ENCODE assay signal across 23 cellular contexts in genomic region chr1:48873944-48874343, GRCh38.
A peak's percentile ranks its signal among the peaks of the same experiment; 100 is the strongest.
DNase-seq lines count a peak whose midpoint lies in the region; ATAC-seq and TF ChIP-seq lines count a peak whose summit lies in the region.
"Had no signal": no experiment of that assay in that cellular context is flagged by ENCODE, and none has a peak within 500 bp of the region (broad histone marks: within the 10 kb centered on the region; RNA-seq: fewer than 3 reads in every experiment).

No MANE protein-coding gene starts in this region.

- H3K4me3 ChIP-seq in right lobe of liver, result no peak overlapping the region
- H3K4me3 ChIP-seq: body of pancreas, pancreas, Peyer's patch, right atrium auricular region, SJCRH30, suprapubic skin had no signal

- peak overlapping the region in 1 of 3 experiments; percentile 28; a peak in 2 of 7 replicates for H3K27ac Mint-ChIP-seq in H9
- H3K27ac Mint-ChIP-seq: activated naive CD8-positive, alpha-beta T cell treated with anti-CD3 and anti-CD28 coated beads, Interleukin-2, amount 10 ng/mL, durations not matched to agents 7 days and 5 days; CD4-positive, alpha-beta T cell; natural killer cell treated with Interleukin-12 subunit alpha and Interleukin-12 subunit beta and Interleukin-15 and Interleukin-18, amount 100 ng/mL, for 72 hours had no signal

- no peak overlapping the region for H3K56ac ChIP-seq in H9 (ENCODE audit: insufficient read length, low read depth, low read length)

- peaks cover 44 to 45% of the 10 kb centered on the region in 2 experiments for H3K4me1 Mint-ChIP-seq in H9
- H3K4me1 Mint-ChIP-seq: activated naive CD8-positive, alpha-beta T cell treated with anti-CD3 and anti-CD28 coated beads, Interleukin-2, amount 10 ng/mL, durations not matched to agents 7 days and 5 days had no signal

- no peak for ATAC-seq in right lobe of liver
- ATAC-seq: body of pancreas; natural killer cell treated with Interleukin-12 subunit alpha and Interleukin-12 subunit beta and Interleukin-15 and Interleukin-18, amount 100 ng/mL, for 72 hours; pancreas had no signal

- H2AFZ ChIP-seq in H9 (ENCODE audit: low read length), result no peak overlapping the region

- H3K18ac ChIP-seq in H9 (ENCODE audit: insufficient read length, low read depth, low read length), result no peak overlapping the region

- no peak for TF ChIP-seq POLR2A in right lobe of liver (IDR thresholded peaks at IDR 0.05)

- H2BK20ac ChIP-seq in H9 (ENCODE audit: low read depth, low read length, poor library complexity, severe bottlenecking), result no peak overlapping the region

- no peak for TF ChIP-seq CTCF in H9 (conservative IDR thresholded peaks at IDR 0.05)
- no peak for TF ChIP-seq CTCF in right lobe of liver (IDR thresholded peaks at IDR 0.05)

- no peak overlapping the region for H3T11ph ChIP-seq in H9 (ENCODE audit: low read length)

- WGBS in H9 (ENCODE audit: extremely low coverage, insufficient read length, low lambda C conversion rate), result no CpG with 5 or more reads among the region's 4 CpGs
- 75% methylated on average over 2 of the region's 4 CpGs for WGBS in right lobe of liver (ENCODE audit: insufficient coverage, low coverage, low lambda C conversion rate, missing lambda C conversion rate)

- H3K14ac ChIP-seq in H9 (ENCODE audit: insufficient read depth, low read length), result no peak overlapping the region

- H2BK15ac ChIP-seq in H9 (ENCODE audit: low read depth, low read length), result no peak overlapping the region

- H3K36me3 ChIP-seq in right lobe of liver, result no peaks in the 10 kb centered on the region
- H3K36me3 ChIP-seq: pancreas, Peyer's patch, right atrium auricular region, SJCRH30, suprapubic skin had no signal

- DNase-seq in H9, result peak; percentile 56
- peak; percentile 30 for DNase-seq in amniotic stem cell (lab: John Stamatoyannopoulos, UW)
- DNase-seq in inferior parietal cortex (ENCODE audit: extremely low spot score), result peak; percentile 49
- DNase-seq in right lobe of liver, result no peak
- no peak for DNase-seq in kidney glomerular epithelial cell (lab: John Stamatoyannopoulos, UW)
- no peak for DNase-seq in EL
- DNase-seq: activated effector memory CD4-positive, alpha-beta T cell treated with Interleukin-2 at 50 U/mL for 16 hours; activated naive CD8-positive, alpha-beta T cell treated with anti-CD3 and anti-CD28 coated beads, Interleukin-2, amount 10 ng/mL, durations not matched to agents 7 days and 5 days; activated T-cell treated with anti-CD3 and anti-CD28 coated beads for 4 hours; body of pancreas; CD4-positive, alpha-beta T cell; GOT3; NCI-H1105; NCI-H1930; NCI-H526; pancreas; Peyer's patch; SJCRH30; stimulated activated CD4-positive, alpha-beta T cell treated with anti-CD3 and anti-CD28 coated beads, Interleukin-4, amount 100 ng/mL, for 1 hour had no signal

- no peak overlapping the region for H4K5ac ChIP-seq in H9 (ENCODE audit: insufficient read length, low read depth, low read length)

- H3K4me3 Mint-ChIP-seq in H9, result no peak overlapping the region; a peak in 1 of 5 replicates
- H3K4me3 Mint-ChIP-seq: activated naive CD8-positive, alpha-beta T cell treated with anti-CD3 and anti-CD28 coated beads, Interleukin-2, amount 10 ng/mL, durations not matched to agents 7 days and 5 days; CD4-positive, alpha-beta T cell; natural killer cell treated with Interleukin-12 subunit alpha and Interleukin-12 subunit beta and Interleukin-15 and Interleukin-18, amount 100 ng/mL, for 72 hours had no signal

- H4K8ac ChIP-seq in H9 (replicated peaks; ENCODE audit: insufficient read length, low read depth, low read length), result no peak overlapping the region

- H4K91ac ChIP-seq in H9 (ENCODE audit: insufficient read length, low read depth, low read length), result no peak overlapping the region

- H3K9me3 Mint-ChIP-seq in H9, result no peaks in the 10 kb centered on the region
- H3K9me3 Mint-ChIP-seq: activated naive CD8-positive, alpha-beta T cell treated with anti-CD3 and anti-CD28 coated beads, Interleukin-2, amount 10 ng/mL, durations not matched to agents 7 days and 5 days; CD4-positive, alpha-beta T cell; natural killer cell treated with Interleukin-12 subunit alpha and Interleukin-12 subunit beta and Interleukin-15 and Interleukin-18, amount 100 ng/mL, for 72 hours had no signal

- no peaks in the 10 kb centered on the region for H3K23me2 ChIP-seq in H9 (ENCODE audit: insufficient read length, low read depth, low read length, poor library complexity, severe bottlenecking)

- H3K27me3 ChIP-seq in H9 (ENCODE audit: insufficient read depth, low read length) (no peaks in the 10 kb centered on the region), right lobe of liver (no peaks in the 10 kb centered on the region)
- H3K27me3 ChIP-seq: body of pancreas, pancreas, Peyer's patch, right atrium auricular region, SJCRH30, suprapubic skin had no signal

- H4K20me1 ChIP-seq in H9 (ENCODE audit: control insufficient read depth, insufficient read depth, insufficient read length), result no peaks in the 10 kb centered on the region

- H3K27me3 Mint-ChIP-seq in H9 (ENCODE audit: low read depth), result no peaks in the 10 kb centered on the region; the same call in 1 of the 2 replicates

- H3K4me2 ChIP-seq in H9 (ENCODE audit: insufficient read depth, insufficient read length, low read length), result no peak overlapping the region

- H3K4me1 ChIP-seq in H9 (ENCODE audit: insufficient read depth, low read length) (peaks cover 5% of the 10 kb centered on the region; the same call in 1 of the 2 replicates), right lobe of liver (no peaks in the 10 kb centered on the region)
- H3K4me1 ChIP-seq: body of pancreas, pancreas, Peyer's patch, right atrium auricular region, SJCRH30 had no signal

- intact Hi-C loops in right lobe of liver (cut with DNase I), result no loop called here

- H3K27ac ChIP-seq in H9 (ENCODE audit: insufficient read length, low read depth, low read length), result no peak overlapping the region
- peak overlapping the region; percentile 34 for H3K27ac ChIP-seq in temporal lobe (ENCODE audit: low read depth, low read length)
- no peak overlapping the region for H3K27ac ChIP-seq in right lobe of liver
- H3K27ac ChIP-seq: body of pancreas, pancreas, Peyer's patch, right atrium auricular region, SJCRH30, suprapubic skin had no signal

- H2BK120ac ChIP-seq in H9 (ENCODE audit: low read depth, low read length, poor library complexity, severe bottlenecking), result no peak overlapping the region

- 0 out of 2 replicates have a peak, but pooled peaks cover 1% of the 10 kb centered on the region for H3K79me2 ChIP-seq in H9 (ENCODE audit: insufficient read depth, low read length)

- no peak overlapping the region for H3K4ac ChIP-seq in H9 (ENCODE audit: low read depth, low read length)

- no peak overlapping the region for H2BK12ac ChIP-seq in H9 (ENCODE audit: insufficient read length, low read depth, low read length)

- no peaks in the 10 kb centered on the region for H3K79me1 ChIP-seq in H9 (ENCODE audit: insufficient read depth, low read depth, low read length, poor library complexity, severe bottlenecking)

- no peak overlapping the region for H2AK5ac ChIP-seq in H9 (ENCODE audit: insufficient read length, low read length)

- H2BK5ac ChIP-seq in H9 (ENCODE audit: insufficient read length, low read length), result no peak overlapping the region

- H3K23ac ChIP-seq in H9 (ENCODE audit: insufficient read length, low read depth, low read length), result no peak overlapping the region

- no peaks in the 10 kb centered on the region for H3K9me3 ChIP-seq in H9 (ENCODE audit: control insufficient read depth, low read depth, low read length)
- H3K9me3 ChIP-seq in right lobe of liver, result no peaks in the 10 kb centered on the region
- H3K9me3 ChIP-seq: body of pancreas, pancreas, Peyer's patch, right atrium auricular region, SJCRH30, suprapubic skin had no signal

- H3K9ac ChIP-seq in H9 (ENCODE audit: extremely low read depth, insufficient read length, low read length), result no peak overlapping the region

- H3K36me3 Mint-ChIP-seq in H9 (ENCODE audit: insufficient read depth in 1 of 3, low read depth in 3 of 3), result no peaks in the 10 kb centered on the region
- H3K36me3 Mint-ChIP-seq: activated naive CD8-positive, alpha-beta T cell treated with anti-CD3 and anti-CD28 coated beads, Interleukin-2, amount 10 ng/mL, durations not matched to agents 7 days and 5 days; natural killer cell treated with Interleukin-12 subunit alpha and Interleukin-12 subunit beta and Interleukin-15 and Interleukin-18, amount 100 ng/mL, for 72 hours had no signal

Comparison
In these comparisons a context has a peak if more than half of its experiments do, and no peak if none do; other contexts are left out.
1. DNase-seq: peak in H9 (single experiment), amniotic stem cell (single experiment) and inferior parietal cortex (single experiment); none in right lobe of liver (0 of 3), kidney glomerular epithelial cell (single experiment) and EL (single experiment).